14 cellular contexts compared by ENCODE assay signal in the genomic region with DNA sequence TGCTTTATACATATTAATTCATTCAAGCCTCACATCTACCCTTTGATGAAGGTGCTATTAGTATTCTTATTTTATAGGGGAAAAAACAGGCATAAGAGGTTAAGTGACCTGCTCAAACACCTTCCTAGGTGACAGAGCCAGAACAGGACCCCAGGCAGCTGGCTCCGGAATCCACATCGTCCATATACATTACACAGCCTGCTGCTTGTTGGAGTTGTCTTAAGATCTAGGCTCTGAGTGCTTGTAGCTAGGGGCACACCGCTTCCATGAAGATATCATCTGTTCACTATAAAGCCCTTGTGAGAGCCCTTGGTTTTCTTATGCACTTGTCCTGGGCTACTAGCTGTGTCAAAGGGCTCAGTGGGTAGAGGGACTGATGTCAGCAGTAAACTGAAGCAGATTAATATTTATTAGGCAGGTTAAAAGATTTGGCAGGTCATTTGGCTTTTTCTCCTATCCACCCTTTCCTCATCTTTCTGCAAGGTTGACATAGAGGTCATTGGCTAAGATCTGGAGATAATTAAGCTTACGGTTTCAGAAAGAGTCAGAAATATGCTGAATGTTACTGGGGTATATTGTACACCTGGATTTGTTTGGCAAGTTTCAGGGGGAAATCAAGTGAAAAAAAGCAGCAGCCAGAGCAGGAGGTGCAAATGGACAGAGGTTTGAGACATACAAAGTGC.
DNase-seq lines count a peak whose midpoint lies in the region; ATAC-seq and TF ChIP-seq lines count a peak whose summit lies in the region.
"Had no signal": no experiment of that assay in that cellular context is flagged by ENCODE, and none has a peak within 500 bp of the region (broad histone marks: within the 10 kb centered on the region; RNA-seq: fewer than 3 reads in every experiment).

No MANE protein-coding gene starts in this region.

- no peaks in the 10 kb centered on the region for H4K20me1 ChIP-seq in PC-3 (ENCODE audit: low read length)

- peaks cover 6% of the 10 kb centered on the region for H3K36me3 ChIP-seq in PC-3 (ENCODE audit: low read depth, low read length)
- no peaks in the 10 kb centered on the region for H3K36me3 ChIP-seq in parathyroid adenoma (ENCODE audit: control insufficient read depth, insufficient read depth, low read length)
- no peaks in the 10 kb centered on the region; the same call in 1 of the 2 replicates for H3K36me3 ChIP-seq in H7 (replicated peaks; ENCODE audit: control insufficient read depth, insufficient read depth, low read length)

- peak; percentile 59 for ATAC-seq in GM19025 (IDR thresholded peaks at IDR 0.05; ENCODE audit: low read depth, unreplicated experiment)
- ATAC-seq in PC-3, result no peak
- no peak for ATAC-seq in GM18858 (IDR thresholded peaks at IDR 0.05; ENCODE audit: unreplicated experiment)
- ATAC-seq: activated CD8-positive, alpha-beta memory T cell treated with anti-CD3 and anti-CD28 coated beads, Interleukin-2, amount 10 ng/mL, durations not matched to agents 7 days and 5 days had no signal

- H3K9me3 ChIP-seq in PC-3 (ENCODE audit: low read length) (no peaks in the 10 kb centered on the region), parathyroid adenoma (ENCODE audit: control insufficient read depth, low read length) (no peaks in the 10 kb centered on the region)

- H3K9ac ChIP-seq in PC-3 (ENCODE audit: low read length), result peak overlapping the region; percentile 62
- no peak overlapping the region for H3K9ac ChIP-seq in parathyroid adenoma

- H2AFZ ChIP-seq in PC-3 (ENCODE audit: low read length) (no peak overlapping the region), parathyroid adenoma (no peak overlapping the region)

- POLR2A ChIA-PET in PC-3 (lab: Charles Lee; ENCODE audit: unreplicated experiment), result interaction anchor here (1.1 to 1.2 kb wide), 2 partner anchors 37 to 132 kb away, joined by 4 to 5 read pairs; no protein-coding TSS in a partner anchor

- H3K27ac ChIP-seq in PC-3 (ENCODE audit: low read length), result peak overlapping the region; percentile 99
- H3K27ac ChIP-seq in epithelial cell of prostate, result peak overlapping the region; percentile 98
- H3K27ac ChIP-seq in parathyroid adenoma, result peak overlapping the region; percentile 7

- peaks cover 11% of the 10 kb centered on the region for H3F3A ChIP-seq in PC-3 (ENCODE audit: low read length, unreplicated experiment)

- peak overlapping the region; percentile 44; the same call in 1 of the 2 replicates for H3K4me3 ChIP-seq in PC-3 (ENCODE audit: low read length)
- no peak overlapping the region for H3K4me3 ChIP-seq in parathyroid adenoma (ENCODE audit: low read depth, low read length)
- no peak overlapping the region for H3K4me3 ChIP-seq in H7 (ENCODE audit: insufficient read depth, low read depth, low read length)

- H3K4me2 ChIP-seq in PC-3 (ENCODE audit: low read length), result peak overlapping the region; percentile 85
- peak overlapping the region; percentile 16 for H3K4me2 ChIP-seq in parathyroid adenoma (ENCODE audit: low read length)

- TSS peak; percentile 82 for BruUV-seq in PC-3 (replicated peaks; lab: Mats Ljungman, UMichigan)

- H3K27me3 ChIP-seq in PC-3 (ENCODE audit: low read length), result no peaks in the 10 kb centered on the region
- H3K27me3 ChIP-seq in parathyroid adenoma (ENCODE audit: control insufficient read depth, insufficient read depth, low read length), result no peaks in the 10 kb centered on the region
- no peaks in the 10 kb centered on the region for H3K27me3 ChIP-seq in H7 (ENCODE audit: control insufficient read depth, insufficient read depth, low read length)

- CTCF ChIA-PET in PC-3 (lab: Charles Lee), result no interaction called here

- H3K79me2 ChIP-seq in PC-3 (ENCODE audit: low read length) (peaks cover 74% of the 10 kb centered on the region), parathyroid adenoma (peaks cover 8% of the 10 kb centered on the region)

- no peak for DNase-seq in PC-3
- DNase-seq in epithelial cell of prostate (ENCODE audit: low read depth, low spot score), result no peak
- DNase-seq in H7, result no peak
- DNase-seq in CD1c-positive myeloid dendritic cell (ENCODE audit: extremely low spot score), result no peak
- no peak for DNase-seq in NCI-H2029 (lab: John Stamatoyannopoulos, UW)
- DNase-seq: activated B cell treated with CpG ODN at 0.5 μM for 24 hours; activated CD8-positive, alpha-beta memory T cell treated with anti-CD3 and anti-CD28 coated beads, Interleukin-2, amount 10 ng/mL, durations not matched to agents 7 days and 5 days; activated gamma-delta T cell treated with Interleukin-2 at 50 U/mL for 16 hours; effector CD4-positive, alpha-beta T cell; NCI-H1105; stimulated activated CD4-positive, alpha-beta T cell treated with anti-CD3 and anti-CD28 coated beads, Interleukin-12 subunit alpha, Interleukin-12 subunit beta, amount 100 ng/mL, for 4 hours had no signal

- intact Hi-C loops in PC-3 (cut with micrococcal nuclease), result loop anchor here (1.0 to 5.0 kb wide), 2 partner anchors 12 to 80 kb away; no protein-coding TSS in a partner anchor

- H3K9me2 ChIP-seq in PC-3 (replicated peaks; ENCODE audit: low read length), result no peaks in the 10 kb centered on the region

- no peak for TF ChIP-seq CTCF in PC-3 (conservative IDR thresholded peaks at IDR 0.05; ENCODE audit: low read depth, low read length)
- no peak for TF ChIP-seq CTCF in parathyroid adenoma (IDR thresholded peaks at IDR 0.05)

- peaks cover 61% of the 10 kb centered on the region for H3K4me1 ChIP-seq in PC-3 (ENCODE audit: insufficient read depth, low read length)
- peaks cover 7% of the 10 kb centered on the region for H3K4me1 ChIP-seq in parathyroid adenoma

Comparison
In these comparisons a context has a peak if more than half of its experiments do, and no peak if none do; other contexts are left out.
1. H3K27ac ChIP-seq: peak in every context shown above with its lines; median percentile 99 in PC-3; 98 in epithelial cell of prostate; 7 in parathyroid adenoma.